ENCODE assay signal across 19 cellular contexts in the genomic region with DNA sequence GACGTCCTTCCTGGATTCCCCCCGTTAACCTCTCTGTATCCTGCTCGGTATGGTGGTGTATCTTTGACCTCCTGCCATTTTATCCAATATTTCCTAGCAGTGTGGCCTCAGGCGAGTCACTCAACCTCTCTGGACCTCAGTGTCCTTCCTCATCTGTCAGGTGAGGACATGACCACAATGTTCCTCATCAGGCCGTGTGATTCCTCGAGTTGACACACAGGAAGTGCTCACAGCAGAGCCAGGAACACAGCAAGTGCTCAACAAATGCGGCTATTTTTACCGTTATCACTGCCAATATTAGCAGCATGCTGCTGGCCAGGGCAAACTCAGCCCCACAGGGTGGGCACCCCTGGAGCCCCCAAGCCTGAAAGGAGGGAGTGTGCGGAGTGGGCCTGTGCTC.
DNase-seq lines count a peak whose midpoint lies in the region; ATAC-seq and TF ChIP-seq lines count a peak whose summit lies in the region.
"Had no signal": no experiment of that assay in that cellular context is flagged by ENCODE, and none has a peak within 500 bp of the region (broad histone marks: within the 10 kb centered on the region; RNA-seq: fewer than 3 reads in every experiment).

No MANE protein-coding gene starts in this region.

- peak; percentile 37 for DNase-seq in EH (ENCODE audit: low read depth)
- no peak for DNase-seq in RWPE1 (ENCODE audit: low spot score)
- peak; percentile 27 for DNase-seq in endodermal cell
- no peak for DNase-seq in osteoblast (ENCODE audit: insufficient read length, low spot score, missing footprints)
- DNase-seq in NCI-H2081 (lab: John Stamatoyannopoulos, UW): no peak
- DNase-seq: activated CD8-positive, alpha-beta T cell treated with anti-CD3 and anti-CD28 coated beads for 36 hours; activated naive CD4-positive, alpha-beta T cell treated with Interleukin-2 at 50 U/mL for 16 hours; activated T-cell treated with anti-CD3 and anti-CD28 coated beads, Interleukin-2, amount 50 U/mL, for 1 hour; aorta; Caco-2; foreskin melanocyte; NCI-H2107; NCI-H526 treated with DMSO at 0.1 percent for 48 hours; stimulated activated CD4-positive, alpha-beta T cell treated with anti-CD3 and anti-CD28 coated beads, Interleukin-15, amount 100 ng/mL, for 24 hours had no signal

- H3K27me3 Mint-ChIP-seq in endodermal cell (ENCODE audit: insufficient read depth): peaks cover 11% of the 10 kb centered on the region

- H3K27me3 ChIP-seq in endodermal cell (ENCODE audit: control insufficient read depth, insufficient read depth, low read length, poor library complexity, severe bottlenecking): no peaks in the 10 kb centered on the region
- H3K27me3 ChIP-seq in osteoblast (ENCODE audit: insufficient read depth, low read length): no peaks in the 10 kb centered on the region
- H3K27me3 ChIP-seq: SJSA1 had no signal

- H4K20me1 ChIP-seq in osteoblast (ENCODE audit: insufficient read depth, low read length): no peaks in the 10 kb centered on the region

- H3K9me3 ChIP-seq in endodermal cell (ENCODE audit: control insufficient read depth, low read length): no peaks in the 10 kb centered on the region
- H3K9me3 ChIP-seq in osteoblast (ENCODE audit: low read depth, low read length): no peaks in the 10 kb centered on the region
- H3K9me3 ChIP-seq: Caco-2, SJSA1 had no signal

- CTCF ChIA-PET in RWPE1 (lab: Yijun Ruan, JAX): interaction anchor here (0.7 kb wide), 1 partner anchor 1995 kb away, joined by 6 read pairs; no protein-coding TSS in a partner anchor

- TF ChIP-seq CTCF in RWPE1 (conservative IDR thresholded peaks at IDR 0.05; ENCODE audit: low read depth): no peak
- no peak for TF ChIP-seq CTCF in endodermal cell (conservative IDR thresholded peaks at IDR 0.05)
- TF ChIP-seq CTCF in osteoblast (IDR thresholded peaks at IDR 0.05; ENCODE audit: extremely low read depth, low read depth, low read length): no peak

- no peaks in the 10 kb centered on the region for H3K9me3 Mint-ChIP-seq in endodermal cell
- H3K9me3 Mint-ChIP-seq: activated CD8-positive, alpha-beta T cell treated with anti-CD3 and anti-CD28 coated beads for 36 hours; dendritic cell treated with granulocyte-macrophage colony-stimulating factor and Interleukin-4, amounts not matched to agents 40 ng/mL and 50 ng/mL, for 4 days; T-helper 2 cell treated with Interferon-gamma antibody and Interleukin-4, amounts not matched to agents 5 μg/mL and 100 μg/mL, for 36 hours had no signal

- H3K79me2 ChIP-seq in osteoblast (ENCODE audit: insufficient read depth, low read length): no peaks in the 10 kb centered on the region

- peak overlapping the region; percentile 58 for H3K27ac ChIP-seq in RWPE1
- no peak overlapping the region for H3K27ac ChIP-seq in endodermal cell (ENCODE audit: low read depth, low read length)
- no peak overlapping the region for H3K27ac ChIP-seq in osteoblast (ENCODE audit: low read depth, low read length)
- H3K27ac ChIP-seq: SJSA1 had no signal

- ATAC-seq in GM19351 (IDR thresholded peaks at IDR 0.05; ENCODE audit: unreplicated experiment) (no peak), HG02571 (IDR thresholded peaks at IDR 0.05; ENCODE audit: unreplicated experiment) (no peak)
- ATAC-seq: activated CD8-positive, alpha-beta T cell treated with anti-CD3 and anti-CD28 coated beads for 36 hours had no signal

- POLR2A ChIA-PET in RWPE1 (lab: Yijun Ruan, JAX; ENCODE audit: low non-redundant PET): no interaction called here

- H3K4me2 ChIP-seq in osteoblast (ENCODE audit: insufficient read depth, low read length): peak overlapping the region; percentile 61

- H3K4me3 ChIP-seq in endodermal cell (ENCODE audit: low read length) (no peak overlapping the region), osteoblast (ENCODE audit: insufficient read depth, low read length) (no peak overlapping the region)
- H3K4me3 ChIP-seq: SJSA1 had no signal

- no peak overlapping the region for H3K4me3 Mint-ChIP-seq in endodermal cell
- H3K4me3 Mint-ChIP-seq: activated CD8-positive, alpha-beta T cell treated with anti-CD3 and anti-CD28 coated beads for 36 hours; dendritic cell treated with granulocyte-macrophage colony-stimulating factor and Interleukin-4, amounts not matched to agents 40 ng/mL and 50 ng/mL, for 4 days; T-helper 2 cell treated with Interferon-gamma antibody and Interleukin-4, amounts not matched to agents 5 μg/mL and 100 μg/mL, for 36 hours had no signal

- no peak overlapping the region for H3K27ac Mint-ChIP-seq in endodermal cell
- H3K27ac Mint-ChIP-seq: activated CD8-positive, alpha-beta T cell treated with anti-CD3 and anti-CD28 coated beads for 36 hours; dendritic cell treated with granulocyte-macrophage colony-stimulating factor and Interleukin-4, amounts not matched to agents 40 ng/mL and 50 ng/mL, for 4 days; T-helper 2 cell treated with Interferon-gamma antibody and Interleukin-4, amounts not matched to agents 5 μg/mL and 100 μg/mL, for 36 hours had no signal

- H3K4me1 ChIP-seq in endodermal cell (ENCODE audit: control insufficient read depth, insufficient read depth, low read length) (peaks cover 12% of the 10 kb centered on the region), osteoblast (ENCODE audit: insufficient read depth, low read length) (peaks cover 8% of the 10 kb centered on the region)

- peaks cover 10% of the 10 kb centered on the region for H3K36me3 ChIP-seq in endodermal cell (ENCODE audit: control insufficient read depth, insufficient read depth, low read length)
- H3K36me3 ChIP-seq in osteoblast (ENCODE audit: insufficient read depth, low read length): no peaks in the 10 kb centered on the region
- H3K36me3 ChIP-seq: SJSA1 had no signal

- no peak overlapping the region for H3K9ac ChIP-seq in endodermal cell (ENCODE audit: extremely low read depth, low read length, poor library complexity, severe bottlenecking)

- H3K4me1 Mint-ChIP-seq in endodermal cell: peaks cover 8% of the 10 kb centered on the region

- peaks cover 21% of the 10 kb centered on the region for H3K36me3 Mint-ChIP-seq in endodermal cell (ENCODE audit: low read depth)

- WGBS in endodermal cell (ENCODE audit: insufficient coverage in 1 of 2, insufficient read length in 1 of 2), 2 experiments: 87 to 93% methylated on average over 6 to 9 of the region's 9 CpGs

- no peak overlapping the region for H2AFZ ChIP-seq in osteoblast (ENCODE audit: low read length)

Comparison
In these comparisons a context has a peak if more than half of its experiments do, and no peak if none do; other contexts are left out.
1. DNase-seq: peak in EH (single experiment) and endodermal cell (single experiment); none in RWPE1 (single experiment), osteoblast (single experiment) and NCI-H2081 (0 of 2).